11 cellular contexts compared by ENCODE assay signal in the genomic region with DNA sequence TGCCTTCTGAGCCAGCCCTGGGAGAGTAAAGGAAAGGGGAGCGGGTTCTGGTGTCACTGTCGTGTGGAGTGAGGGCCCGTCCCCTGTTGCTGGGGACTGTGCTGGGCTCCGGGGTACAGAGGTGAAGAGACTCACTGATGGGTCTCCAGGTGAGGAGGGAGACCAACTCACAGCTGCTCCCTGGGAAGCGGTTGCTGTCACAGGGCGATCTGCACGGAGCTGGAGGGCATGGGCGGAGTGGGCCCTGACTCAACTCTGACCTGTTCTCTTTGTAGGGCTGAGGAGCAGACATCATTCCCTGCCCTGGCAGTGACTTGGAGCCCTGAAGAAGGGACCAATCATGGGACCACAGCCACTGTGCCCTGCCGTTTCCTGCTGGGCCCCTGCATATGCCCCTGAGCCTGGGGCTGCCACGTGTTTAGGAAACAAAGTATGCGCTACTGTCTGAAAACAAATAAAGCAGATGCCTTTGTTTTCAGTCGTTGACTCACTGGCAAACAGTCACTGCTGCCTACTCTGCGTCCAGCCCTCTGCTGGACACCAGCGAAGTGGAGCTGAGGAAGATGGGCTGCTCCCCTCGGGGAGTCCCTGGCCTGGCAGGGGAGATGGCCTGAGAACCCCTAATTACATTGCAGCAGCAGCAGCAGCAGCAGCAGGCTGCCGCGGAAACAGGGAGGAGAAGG. TPM values are rescaled to one million over a fixed set of nuclear protein-coding genes. Genes with fewer than 3 reads are reported as not detected.
DNase-seq lines count a peak whose midpoint lies in the region; ATAC-seq and TF ChIP-seq lines count a peak whose summit lies in the region.
"Had no signal": no experiment of that assay in that cellular context is flagged by ENCODE, and none has a peak within 500 bp of the region (broad histone marks: within the 10 kb centered on the region; RNA-seq: fewer than 3 reads in every experiment).

No MANE protein-coding gene starts in this region.

- ATAC-seq in HG03457 (IDR thresholded peaks at IDR 0.05; ENCODE audit: unreplicated experiment) (no peak), HG02571 (IDR thresholded peaks at IDR 0.05; ENCODE audit: unreplicated experiment) (no peak)
- ATAC-seq: activated CD8-positive, alpha-beta memory T cell treated with anti-CD3 and anti-CD28 coated beads, Interleukin-2, amount 10 ng/mL, durations not matched to agents 7 days and 5 days; left lobe of liver had no signal

- peak; percentile 28 for TF ChIP-seq CTCF in epithelial cell of esophagus (IDR thresholded peaks at IDR 0.05; ENCODE audit: insufficient read depth, low read depth, low read length, missing control alignments)
- peak; percentile 42 for TF ChIP-seq CTCF in progenitor cell of endocrine pancreas (IDR thresholded peaks at IDR 0.05; ENCODE audit: unreplicated experiment)

- no peaks in the 10 kb centered on the region for H3K9me3 ChIP-seq in NT2/D1 (ENCODE audit: insufficient read depth, low read length)

- no peaks in the 10 kb centered on the region for H3K9me3 Mint-ChIP-seq in progenitor cell of endocrine pancreas (ENCODE audit: low read depth)

- H3K36me3 Mint-ChIP-seq in progenitor cell of endocrine pancreas (ENCODE audit: insufficient read depth): peaks cover 4% of the 10 kb centered on the region
- H3K36me3 Mint-ChIP-seq: activated CD8-positive, alpha-beta memory T cell treated with anti-CD3 and anti-CD28 coated beads, Interleukin-2, amount 10 ng/mL, durations not matched to agents 7 days and 5 days had no signal

- no peak overlapping the region for H3K4me3 Mint-ChIP-seq in progenitor cell of endocrine pancreas (ENCODE audit: low read depth)
- H3K4me3 Mint-ChIP-seq: activated CD8-positive, alpha-beta memory T cell treated with anti-CD3 and anti-CD28 coated beads, Interleukin-2, amount 10 ng/mL, durations not matched to agents 7 days and 5 days had no signal

- H3K27me3 ChIP-seq in NT2/D1 (ENCODE audit: insufficient read depth, insufficient read length): no peaks in the 10 kb centered on the region

- H3K4me3 ChIP-seq in NT2/D1 (ENCODE audit: insufficient read length, low read depth) (no peak overlapping the region), epithelial cell of esophagus (ENCODE audit: low read length) (no peak overlapping the region)

- DNase-seq in GM03348 (ENCODE audit: low spot score): peak; percentile 36
- DNase-seq in NT2/D1 (ENCODE audit: low read depth, low spot score): peak; percentile 47
- peak; percentile 74 for DNase-seq in epithelial cell of esophagus (ENCODE audit: low read depth)
- DNase-seq in progenitor cell of endocrine pancreas (ENCODE audit: low spot score, unreplicated experiment): no peak
- no peak for DNase-seq in HPDE6-E6E7 (ENCODE audit: extremely low spot score)
- DNase-seq in cerebellum (ENCODE audit: low spot score): no peak
- DNase-seq: activated CD8-positive, alpha-beta memory T cell treated with anti-CD3 and anti-CD28 coated beads, Interleukin-2, amount 10 ng/mL, durations not matched to agents 7 days and 5 days had no signal

- H3K36me3 ChIP-seq in NT2/D1 (ENCODE audit: insufficient read depth, insufficient read length, low read length): no peaks in the 10 kb centered on the region

- peak overlapping the region; percentile 43 for H3K27ac Mint-ChIP-seq in progenitor cell of endocrine pancreas
- H3K27ac Mint-ChIP-seq: activated CD8-positive, alpha-beta memory T cell treated with anti-CD3 and anti-CD28 coated beads, Interleukin-2, amount 10 ng/mL, durations not matched to agents 7 days and 5 days had no signal

- peaks cover 16% of the 10 kb centered on the region for H3K4me1 ChIP-seq in NT2/D1 (ENCODE audit: insufficient read depth, insufficient read length)

- H3K27me3 Mint-ChIP-seq in progenitor cell of endocrine pancreas: no peaks in the 10 kb centered on the region
- H3K27me3 Mint-ChIP-seq: activated CD8-positive, alpha-beta memory T cell treated with anti-CD3 and anti-CD28 coated beads, Interleukin-2, amount 10 ng/mL, durations not matched to agents 7 days and 5 days had no signal

- H3K9ac ChIP-seq in NT2/D1 (ENCODE audit: insufficient read length, low read depth): peak overlapping the region; percentile 52
- H3K9ac ChIP-seq: KMS-11 had no signal

- H3K4me1 Mint-ChIP-seq in progenitor cell of endocrine pancreas (ENCODE audit: low read depth): peaks cover 6% of the 10 kb centered on the region
- H3K4me1 Mint-ChIP-seq: activated CD8-positive, alpha-beta memory T cell treated with anti-CD3 and anti-CD28 coated beads, Interleukin-2, amount 10 ng/mL, durations not matched to agents 7 days and 5 days had no signal

RNA-seq across cellular contexts. Expression of gene PLXNA1, which starts 22.9 kb away (rescaled TPM):
- total RNA-seq in progenitor cell of endocrine pancreas (104 and 107 TPM in 2 replicates), cerebellum (56.2 TPM)

Comparison
In these comparisons a context has a peak if more than half of its experiments do, and no peak if none do; other contexts are left out.
1. DNase-seq: peak in GM03348 (single experiment), NT2/D1 (single experiment) and epithelial cell of esophagus (single experiment); none in progenitor cell of endocrine pancreas (single experiment), HPDE6-E6E7 (single experiment) and cerebellum (single experiment).